12 cellular contexts compared by ENCODE assay signal in genomic region chr20:48717095-48717958, GRCh38.
DNase-seq lines count a peak whose midpoint lies in the region; ATAC-seq, FAIRE-seq and TF ChIP-seq lines count a peak whose summit lies in the region.
"Had no signal": no experiment of that assay in that cellular context is flagged by ENCODE, and none has a peak within 500 bp of the region (broad histone marks: within the 10 kb centered on the region; RNA-seq: fewer than 3 reads in every experiment).

No MANE protein-coding gene starts in this region.

- H3K4me1 ChIP-seq in osteoblast (ENCODE audit: insufficient read depth, low read length): peaks cover 13% of the 10 kb centered on the region

- H3K27me3 Mint-ChIP-seq in CD14-positive monocyte (ENCODE audit: low read depth in 3 of 3) (peaks cover 0 to 3% (median 2%) of the 10 kb centered on the region in 3 donors), immature natural killer cell (ENCODE audit: low read depth in 3 of 3) (peaks cover 15 to 47% (median 24%) of the 10 kb centered on the region in 3 donors), osteocyte (ENCODE audit: unreplicated experiment) (no peaks in the 10 kb centered on the region)
- H3K27me3 Mint-ChIP-seq in T-helper 2 cell treated with Interferon-gamma antibody and Interleukin-4, amounts not matched to agents 5 μg/mL and 100 μg/mL, for 36 hours (ENCODE audit: low read depth): no peaks in the 10 kb centered on the region
- H3K27me3 Mint-ChIP-seq: progenitor cell of endocrine pancreas had no signal

- no peaks in the 10 kb centered on the region for H3K27me3 ChIP-seq in osteoblast (ENCODE audit: insufficient read depth, low read length)

- H3K36me3 ChIP-seq in osteoblast (ENCODE audit: insufficient read depth, low read length): no peaks in the 10 kb centered on the region

- no peak overlapping the region for H3K4me3 ChIP-seq in osteoblast (ENCODE audit: insufficient read depth, low read length)

- TF ChIP-seq CTCF in CD14-positive monocyte (IDR thresholded peaks at IDR 0.05) (no peak), osteocyte (IDR thresholded peaks at IDR 0.05) (no peak), D721Med (IDR thresholded peaks at IDR 0.05; ENCODE audit: insufficient read depth, missing control alignments) (no peak), osteoblast (IDR thresholded peaks at IDR 0.05; ENCODE audit: extremely low read depth, low read depth, low read length) (no peak)

- FAIRE-seq in RCC 7860 (lab: Jason Lieb, UNC) (no peak), D721Med (lab: Jason Lieb, UNC) (no peak)

- H3K27ac ChIP-seq in osteoblast (ENCODE audit: low read depth, low read length): no peak overlapping the region

- no peaks in the 10 kb centered on the region for H3K9me3 Mint-ChIP-seq in CD14-positive monocyte
- H3K9me3 Mint-ChIP-seq in T-helper 2 cell treated with Interferon-gamma antibody and Interleukin-4, amounts not matched to agents 5 μg/mL and 100 μg/mL, for 36 hours: no peaks in the 10 kb centered on the region
- no peaks in the 10 kb centered on the region for H3K9me3 Mint-ChIP-seq in immature natural killer cell
- H3K9me3 Mint-ChIP-seq in osteocyte (ENCODE audit: unreplicated experiment): no peaks in the 10 kb centered on the region

- no peak overlapping the region for H2AFZ ChIP-seq in osteoblast (ENCODE audit: low read length)

- peak overlapping the region in 5 of 7 donors; percentile 36 to 85 (median 66) for H3K27ac Mint-ChIP-seq in CD14-positive monocyte
- peak overlapping the region; percentile 73 for H3K27ac Mint-ChIP-seq in T-helper 2 cell treated with Interferon-gamma antibody and Interleukin-4, amounts not matched to agents 5 μg/mL and 100 μg/mL, for 36 hours
- H3K27ac Mint-ChIP-seq in immature natural killer cell: peak overlapping the region; percentile 91 to 96 (median 94)
- H3K27ac Mint-ChIP-seq in osteocyte (ENCODE audit: unreplicated experiment): no peak overlapping the region
- H3K27ac Mint-ChIP-seq: progenitor cell of endocrine pancreas had no signal

- no peak overlapping the region for H3K4me2 ChIP-seq in osteoblast (ENCODE audit: insufficient read depth, low read length)

- H3K36me3 Mint-ChIP-seq in CD14-positive monocyte: peaks cover 60 to 68% of the 10 kb centered on the region in 2 donors
- H3K36me3 Mint-ChIP-seq in T-helper 2 cell treated with Interferon-gamma antibody and Interleukin-4, amounts not matched to agents 5 μg/mL and 100 μg/mL, for 36 hours (ENCODE audit: low read depth): peaks cover 34% of the 10 kb centered on the region
- peaks cover 7 to 20% (median 18%) of the 10 kb centered on the region in 3 donors for H3K36me3 Mint-ChIP-seq in immature natural killer cell
- no peaks in the 10 kb centered on the region for H3K36me3 Mint-ChIP-seq in osteocyte (ENCODE audit: unreplicated experiment)

- no peaks in the 10 kb centered on the region for H3K9me3 ChIP-seq in osteoblast (ENCODE audit: low read depth, low read length)

- H3K79me2 ChIP-seq in osteoblast (ENCODE audit: insufficient read depth, low read length): no peaks in the 10 kb centered on the region

- no peak for DNase-seq in CD14-positive monocyte (ENCODE audit: low spot score)
- DNase-seq in T-helper 2 cell treated with Interferon-gamma antibody and Interleukin-4, amounts not matched to agents 5 μg/mL and 100 μg/mL, for 36 hours (ENCODE audit: low spot score): no peak
- DNase-seq in immature natural killer cell: peak; percentile 60 to 70 (median 68)
- no peak for DNase-seq in RCC 7860 (ENCODE audit: low spot score)
- no peak for DNase-seq in osteocyte (ENCODE audit: extremely low spot score, unreplicated experiment)
- DNase-seq in D721Med (ENCODE audit: insufficient read length, low spot score): no peak
- no peak for DNase-seq in osteoblast (ENCODE audit: insufficient read length, low spot score, missing footprints)
- DNase-seq: activated effector memory CD4-positive, alpha-beta T cell treated with anti-CD3 and anti-CD28 coated beads, Interleukin-2, amount 50 U/mL, for 16 hours; NCI-H1694 treated with DMSO at 0.1 percent for 48 hours; trophoblast cell had no signal

- H3K4me3 Mint-ChIP-seq in CD14-positive monocyte (peak overlapping the region in 1 of 2 donors; percentile 30), immature natural killer cell (peak overlapping the region; percentile 73 to 93 (median 85)), osteocyte (ENCODE audit: unreplicated experiment) (no peak overlapping the region)
- peak overlapping the region; percentile 49 for H3K4me3 Mint-ChIP-seq in T-helper 2 cell treated with Interferon-gamma antibody and Interleukin-4, amounts not matched to agents 5 μg/mL and 100 μg/mL, for 36 hours

- peak; percentile 34 for ATAC-seq in GM18867 (IDR thresholded peaks at IDR 0.05; ENCODE audit: unreplicated experiment)

- peaks cover 96% of the 10 kb centered on the region for H3K4me1 Mint-ChIP-seq in CD14-positive monocyte
- peaks cover 77% of the 10 kb centered on the region for H3K4me1 Mint-ChIP-seq in T-helper 2 cell treated with Interferon-gamma antibody and Interleukin-4, amounts not matched to agents 5 μg/mL and 100 μg/mL, for 36 hours (ENCODE audit: low read depth)
- H3K4me1 Mint-ChIP-seq in immature natural killer cell: peaks cover 99% of the 10 kb centered on the region in 2 donors
- peaks cover 30% of the 10 kb centered on the region for H3K4me1 Mint-ChIP-seq in osteocyte (ENCODE audit: unreplicated experiment)

- intact Hi-C loops in CD14-positive monocyte (cut with micrococcal nuclease): no loop called here

- H4K20me1 ChIP-seq in osteoblast (ENCODE audit: insufficient read depth, low read length): peaks cover 4% of the 10 kb centered on the region

Comparison
In these comparisons a context has a peak if more than half of its experiments do, and no peak if none do; other contexts are left out.
1. DNase-seq: peak in immature natural killer cell (3 of 3); none in CD14-positive monocyte (single experiment), T-helper 2 cell treated with Interferon-gamma antibody and Interleukin-4, amounts not matched to agents 5 μg/mL and 100 μg/mL, for 36 hours (single experiment), RCC 7860 (single experiment), osteocyte (single experiment), D721Med (single experiment) and osteoblast (single experiment).